ENCODE assay signal across 8 cellular contexts in genomic region chr11:126307706-126308105, GRCh38. TPM values are rescaled to one million over a fixed set of nuclear protein-coding genes. Genes with fewer than 3 reads are reported as not detected.
DNase-seq lines count a peak whose midpoint lies in the region; ATAC-seq and TF ChIP-seq lines count a peak whose summit lies in the region.

No MANE protein-coding gene starts in this region.

- H3K27ac ChIP-seq in colonic mucosa, result no peak overlapping the region
- H3K27ac ChIP-seq in CD4-positive, alpha-beta T cell (ENCODE audit: low read depth, low read length), result no peak overlapping the region

- POLR2A ChIA-PET in activated CD4-positive, alpha-beta T cell treated with anti-CD3 and anti-CD28 coated beads, Interleukin-2, amount 10 ng/mL, durations not matched to agents 7 days and 5 days (lab: Charles Lee), result no interaction called here
- POLR2A ChIA-PET in CD4-positive, alpha-beta T cell (lab: Charles Lee), result no interaction called here

- no peak overlapping the region for H3K4me3 Mint-ChIP-seq in activated CD4-positive, alpha-beta T cell treated with anti-CD3 and anti-CD28 coated beads, Interleukin-2, amount 10 ng/mL, durations not matched to agents 24 days and 14 days
- H3K4me3 Mint-ChIP-seq in activated CD4-positive, alpha-beta T cell treated with anti-CD3 and anti-CD28 coated beads, Interleukin-2, amount 10 ng/mL, durations not matched to agents 7 days and 5 days, result no peak overlapping the region
- H3K4me3 Mint-ChIP-seq in chondrocyte (ENCODE audit: unreplicated experiment), result no peak overlapping the region
- H3K4me3 Mint-ChIP-seq in osteocyte (ENCODE audit: unreplicated experiment), result no peak overlapping the region
- no peak overlapping the region for H3K4me3 Mint-ChIP-seq in CD4-positive, alpha-beta T cell

- no peaks in the 10 kb centered on the region for H3K27me3 Mint-ChIP-seq in activated CD4-positive, alpha-beta T cell treated with anti-CD3 and anti-CD28 coated beads, Interleukin-2, amount 10 ng/mL, durations not matched to agents 24 days and 14 days
- H3K27me3 Mint-ChIP-seq in activated CD4-positive, alpha-beta T cell treated with anti-CD3 and anti-CD28 coated beads, Interleukin-2, amount 10 ng/mL, durations not matched to agents 7 days and 5 days, result no peaks in the 10 kb centered on the region
- H3K27me3 Mint-ChIP-seq in chondrocyte (ENCODE audit: low read depth) (no peaks in the 10 kb centered on the region), osteocyte (ENCODE audit: unreplicated experiment) (no peaks in the 10 kb centered on the region)
- no peaks in the 10 kb centered on the region for H3K27me3 Mint-ChIP-seq in CD4-positive, alpha-beta T cell

- peaks cover 9% of the 10 kb centered on the region for H3K4me1 ChIP-seq in colonic mucosa

- H3K27ac Mint-ChIP-seq in activated CD4-positive, alpha-beta T cell treated with anti-CD3 and anti-CD28 coated beads, Interleukin-2, amount 10 ng/mL, durations not matched to agents 24 days and 14 days, result no peak overlapping the region
- H3K27ac Mint-ChIP-seq in activated CD4-positive, alpha-beta T cell treated with anti-CD3 and anti-CD28 coated beads, Interleukin-2, amount 10 ng/mL, durations not matched to agents 7 days and 5 days, result no peak overlapping the region
- H3K27ac Mint-ChIP-seq in chondrocyte (ENCODE audit: unreplicated experiment) (no peak overlapping the region), osteocyte (ENCODE audit: unreplicated experiment) (peak overlapping the region; percentile 65)
- no peak overlapping the region for H3K27ac Mint-ChIP-seq in CD4-positive, alpha-beta T cell

- no peak overlapping the region for H3K9ac ChIP-seq in colonic mucosa (ENCODE audit: low read depth in 2 of 2, low read length in 2 of 2)

- no peaks in the 10 kb centered on the region for H3K9me3 Mint-ChIP-seq in activated CD4-positive, alpha-beta T cell treated with anti-CD3 and anti-CD28 coated beads, Interleukin-2, amount 10 ng/mL, durations not matched to agents 24 days and 14 days
- no peaks in the 10 kb centered on the region for H3K9me3 Mint-ChIP-seq in activated CD4-positive, alpha-beta T cell treated with anti-CD3 and anti-CD28 coated beads, Interleukin-2, amount 10 ng/mL, durations not matched to agents 7 days and 5 days
- H3K9me3 Mint-ChIP-seq in chondrocyte (ENCODE audit: low read depth), result no peaks in the 10 kb centered on the region
- no peaks in the 10 kb centered on the region for H3K9me3 Mint-ChIP-seq in osteocyte (ENCODE audit: unreplicated experiment)
- H3K9me3 Mint-ChIP-seq in CD4-positive, alpha-beta T cell, result no peaks in the 10 kb centered on the region

- no peaks in the 10 kb centered on the region for H3K36me3 ChIP-seq in colonic mucosa

- peaks cover 29% of the 10 kb centered on the region for H3K36me3 Mint-ChIP-seq in activated CD4-positive, alpha-beta T cell treated with anti-CD3 and anti-CD28 coated beads, Interleukin-2, amount 10 ng/mL, durations not matched to agents 24 days and 14 days (ENCODE audit: low read depth)
- H3K36me3 Mint-ChIP-seq in activated CD4-positive, alpha-beta T cell treated with anti-CD3 and anti-CD28 coated beads, Interleukin-2, amount 10 ng/mL, durations not matched to agents 7 days and 5 days (ENCODE audit: low read depth), result peaks cover 34% of the 10 kb centered on the region
- H3K36me3 Mint-ChIP-seq in chondrocyte (ENCODE audit: low read depth) (peaks cover 4% of the 10 kb centered on the region), osteocyte (ENCODE audit: unreplicated experiment) (no peaks in the 10 kb centered on the region)
- peaks cover 68% of the 10 kb centered on the region for H3K36me3 Mint-ChIP-seq in CD4-positive, alpha-beta T cell (ENCODE audit: low read depth)

- CTCF ChIA-PET in activated CD4-positive, alpha-beta T cell treated with anti-CD3 and anti-CD28 coated beads, Interleukin-2, amount 10 ng/mL, durations not matched to agents 7 days and 5 days (lab: Charles Lee), result interaction anchor here (1.0 to 1.5 kb wide), 3 partner anchors 14 to 173 kb away, joined by 3 to 4 read pairs (median 3); no protein-coding TSS in a partner anchor
- CTCF ChIA-PET in CD4-positive, alpha-beta T cell (lab: Charles Lee), result no interaction called here

- DNase-seq in activated CD4-positive, alpha-beta T cell treated with anti-CD3 and anti-CD28 coated beads, Interleukin-2, amount 10 ng/mL, durations not matched to agents 24 days and 14 days, result peak; percentile 66
- DNase-seq in activated CD4-positive, alpha-beta T cell treated with anti-CD3 and anti-CD28 coated beads, Interleukin-2, amount 10 ng/mL, durations not matched to agents 7 days and 5 days, result no peak
- DNase-seq in NCI-H146 treated with DMSO at 0.1 percent for 48 hours (lab: John Stamatoyannopoulos, UW; ENCODE audit: unreplicated experiment) (peak; percentile 19), chondrocyte (ENCODE audit: low spot score) (no peak), osteocyte (ENCODE audit: extremely low spot score, unreplicated experiment) (no peak), colonic mucosa (no peak), activated T-cell treated with anti-CD3 and anti-CD28 coated beads for 4 hours (no peak)
- DNase-seq in CD4-positive, alpha-beta T cell, result no peak

- no peak overlapping the region for H3K4me3 ChIP-seq in colonic mucosa

- TF ChIP-seq CTCF in chondrocyte (IDR thresholded peaks at IDR 0.05), result peak; percentile 83
- TF ChIP-seq CTCF in osteocyte (IDR thresholded peaks at IDR 0.05), result peak; percentile 73
- TF ChIP-seq CTCF in colonic mucosa (IDR thresholded peaks at IDR 0.05), result no peak
- no peak for TF ChIP-seq CTCF in CD4-positive, alpha-beta T cell (IDR thresholded peaks at IDR 0.05)

- peaks cover 19% of the 10 kb centered on the region for H3K4me1 Mint-ChIP-seq in activated CD4-positive, alpha-beta T cell treated with anti-CD3 and anti-CD28 coated beads, Interleukin-2, amount 10 ng/mL, durations not matched to agents 24 days and 14 days
- H3K4me1 Mint-ChIP-seq in activated CD4-positive, alpha-beta T cell treated with anti-CD3 and anti-CD28 coated beads, Interleukin-2, amount 10 ng/mL, durations not matched to agents 7 days and 5 days, result peaks cover 40% of the 10 kb centered on the region
- H3K4me1 Mint-ChIP-seq in chondrocyte (ENCODE audit: low read depth) (peaks cover 41% of the 10 kb centered on the region), osteocyte (ENCODE audit: unreplicated experiment) (peaks cover 55% of the 10 kb centered on the region)
- peaks cover 60% of the 10 kb centered on the region for H3K4me1 Mint-ChIP-seq in CD4-positive, alpha-beta T cell (ENCODE audit: low read depth)

- H3K27me3 ChIP-seq in colonic mucosa, result no peaks in the 10 kb centered on the region
- no peaks in the 10 kb centered on the region for H3K27me3 ChIP-seq in CD4-positive, alpha-beta T cell (ENCODE audit: control insufficient read depth, insufficient read depth, low read length)

- intact Hi-C loops in activated CD4-positive, alpha-beta T cell treated with anti-CD3 and anti-CD28 coated beads, Interleukin-2, amount 10 ng/mL, durations not matched to agents 24 days and 14 days (cut with micrococcal nuclease), result no loop called here
- intact Hi-C loops in colonic mucosa (cut with DNase I), result loop anchor here (10.0 kb wide), 1 partner anchor 687 kb away; no protein-coding TSS in a partner anchor
- intact Hi-C loops in CD4-positive, alpha-beta T cell (cut with DNase I, micrococcal nuclease), result no loop called here

- no peaks in the 10 kb centered on the region for H3K9me3 ChIP-seq in colonic mucosa
- no peaks in the 10 kb centered on the region for H3K9me3 ChIP-seq in CD4-positive, alpha-beta T cell (ENCODE audit: control insufficient read depth, low read length)

- no peak for ATAC-seq in CD4-positive, alpha-beta T cell (ENCODE audit: poor library complexity)

RNA-seq across cellular contexts. Expression of gene DCPS, which starts 3.8 kb away (rescaled TPM):
- total RNA-seq in activated CD4-positive, alpha-beta T cell treated with anti-CD3 and anti-CD28 coated beads, Interleukin-2, amount 10 ng/mL, durations not matched to agents 24 days and 14 days, result 36.0 and 40.2 TPM in 2 replicates
- 10 to 100 TPM; 33.1 to 33.5 TPM for total RNA-seq in activated CD4-positive, alpha-beta T cell treated with anti-CD3 and anti-CD28 coated beads, Interleukin-2, amount 10 ng/mL, durations not matched to agents 7 days and 5 days
- total RNA-seq in chondrocyte, result 12.3 to 14.8 TPM (median 12.4 TPM) in 3 replicates
- total RNA-seq in osteocyte, result 11.2 and 15.2 TPM in 2 replicates
- total RNA-seq in colonic mucosa, result 10 to 100 TPM; 17.2 to 31.1 TPM
- total RNA-seq in CD4-positive, alpha-beta T cell, result 1 to 10 TPM; 6.2 to 6.3 TPM

RNA-seq across cellular contexts. Expression of gene TIRAP, which starts 24.8 kb away (rescaled TPM):
- 11.4 and 12.0 TPM in 2 replicates for total RNA-seq in activated CD4-positive, alpha-beta T cell treated with anti-CD3 and anti-CD28 coated beads, Interleukin-2, amount 10 ng/mL, durations not matched to agents 24 days and 14 days
- total RNA-seq in activated CD4-positive, alpha-beta T cell treated with anti-CD3 and anti-CD28 coated beads, Interleukin-2, amount 10 ng/mL, durations not matched to agents 7 days and 5 days, result 10 to 100 TPM; 13.5 to 14.0 TPM
- total RNA-seq in chondrocyte (8.6 to 10.0 TPM (median 9.8 TPM) in 3 replicates), osteocyte (10.6 and 11.6 TPM in 2 replicates), colonic mucosa (10 to 100 TPM; 16.4 to 17.8 TPM)
- total RNA-seq in CD4-positive, alpha-beta T cell, result 1 to 10 TPM; 7.7 to 7.9 TPM

RNA-seq across cellular contexts. Expression of gene FOXRED1, which starts 38.8 kb away (rescaled TPM):
- 57.8 and 59.2 TPM in 2 replicates for total RNA-seq in activated CD4-positive, alpha-beta T cell treated with anti-CD3 and anti-CD28 coated beads, Interleukin-2, amount 10 ng/mL, durations not matched to agents 24 days and 14 days
- total RNA-seq in activated CD4-positive, alpha-beta T cell treated with anti-CD3 and anti-CD28 coated beads, Interleukin-2, amount 10 ng/mL, durations not matched to agents 7 days and 5 days, result 10 to 100 TPM; 34.8 to 43.4 TPM
- 19.1 to 32.5 TPM (median 19.3 TPM) in 3 replicates for total RNA-seq in chondrocyte
- total RNA-seq in osteocyte, result 25.9 and 34.4 TPM in 2 replicates
- 10 to 100 TPM; 19.9 to 63.4 TPM for total RNA-seq in colonic mucosa
- 10 to 100 TPM; 25.3 to 29.0 TPM for total RNA-seq in CD4-positive, alpha-beta T cell

RNA-seq across cellular contexts. Expression of gene SRPRA, which starts 39.0 kb away (rescaled TPM):
- 180 and 191 TPM in 2 replicates for total RNA-seq in activated CD4-positive, alpha-beta T cell treated with anti-CD3 and anti-CD28 coated beads, Interleukin-2, amount 10 ng/mL, durations not matched to agents 24 days and 14 days
- total RNA-seq in activated CD4-positive, alpha-beta T cell treated with anti-CD3 and anti-CD28 coated beads, Interleukin-2, amount 10 ng/mL, durations not matched to agents 7 days and 5 days, result 100 to 1,000 TPM; 107 to 110 TPM
- 108 to 144 TPM (median 110 TPM) in 3 replicates for total RNA-seq in chondrocyte
- total RNA-seq in osteocyte, result 106 and 107 TPM in 2 replicates
- total RNA-seq in colonic mucosa, result 100 to 1,000 TPM in 1 of 2 donors, 10 to 100 TPM in 1; 75.8 to 102 TPM
- 100 to 1,000 TPM; 198 to 206 TPM for total RNA-seq in CD4-positive, alpha-beta T cell

RNA-seq across cellular contexts. Expression of gene ST3GAL4, which starts 47.8 kb away (rescaled TPM):
- 12.3 and 13.3 TPM in 2 replicates for total RNA-seq in activated CD4-positive, alpha-beta T cell treated with anti-CD3 and anti-CD28 coated beads, Interleukin-2, amount 10 ng/mL, durations not matched to agents 24 days and 14 days
- 1 to 10 TPM; 7.5 to 7.6 TPM for total RNA-seq in activated CD4-positive, alpha-beta T cell treated with anti-CD3 and anti-CD28 coated beads, Interleukin-2, amount 10 ng/mL, durations not matched to agents 7 days and 5 days
- total RNA-seq in chondrocyte (30.7 to 75.9 TPM (median 30.9 TPM) in 3 replicates), osteocyte (73.1 and 74.8 TPM in 2 replicates), colonic mucosa (100 to 1,000 TPM; 123 to 304 TPM)
- total RNA-seq in CD4-positive, alpha-beta T cell, result 1 to 10 TPM; 1.6 TPM

Comparison
In these comparisons a context has a peak if more than half of its experiments do, and no peak if none do; other contexts are left out.
1. DNase-seq: peak in activated CD4-positive, alpha-beta T cell treated with anti-CD3 and anti-CD28 coated beads, Interleukin-2, amount 10 ng/mL, durations not matched to agents 24 days and 14 days (single experiment) and NCI-H146 treated with DMSO at 0.1 percent for 48 hours (single experiment); none in activated CD4-positive, alpha-beta T cell treated with anti-CD3 and anti-CD28 coated beads, Interleukin-2, amount 10 ng/mL, durations not matched to agents 7 days and 5 days (single experiment), chondrocyte (single experiment), osteocyte (single experiment), colonic mucosa (single experiment), CD4-positive, alpha-beta T cell (0 of 10) and activated T-cell treated with anti-CD3 and anti-CD28 coated beads for 4 hours (single experiment).
2. CTCF ChIP-seq: peak in chondrocyte (single experiment) and osteocyte (single experiment); none in colonic mucosa (single experiment) and CD4-positive, alpha-beta T cell (single experiment).